ENCODE assay signal across 10 cellular contexts in the genomic region with DNA sequence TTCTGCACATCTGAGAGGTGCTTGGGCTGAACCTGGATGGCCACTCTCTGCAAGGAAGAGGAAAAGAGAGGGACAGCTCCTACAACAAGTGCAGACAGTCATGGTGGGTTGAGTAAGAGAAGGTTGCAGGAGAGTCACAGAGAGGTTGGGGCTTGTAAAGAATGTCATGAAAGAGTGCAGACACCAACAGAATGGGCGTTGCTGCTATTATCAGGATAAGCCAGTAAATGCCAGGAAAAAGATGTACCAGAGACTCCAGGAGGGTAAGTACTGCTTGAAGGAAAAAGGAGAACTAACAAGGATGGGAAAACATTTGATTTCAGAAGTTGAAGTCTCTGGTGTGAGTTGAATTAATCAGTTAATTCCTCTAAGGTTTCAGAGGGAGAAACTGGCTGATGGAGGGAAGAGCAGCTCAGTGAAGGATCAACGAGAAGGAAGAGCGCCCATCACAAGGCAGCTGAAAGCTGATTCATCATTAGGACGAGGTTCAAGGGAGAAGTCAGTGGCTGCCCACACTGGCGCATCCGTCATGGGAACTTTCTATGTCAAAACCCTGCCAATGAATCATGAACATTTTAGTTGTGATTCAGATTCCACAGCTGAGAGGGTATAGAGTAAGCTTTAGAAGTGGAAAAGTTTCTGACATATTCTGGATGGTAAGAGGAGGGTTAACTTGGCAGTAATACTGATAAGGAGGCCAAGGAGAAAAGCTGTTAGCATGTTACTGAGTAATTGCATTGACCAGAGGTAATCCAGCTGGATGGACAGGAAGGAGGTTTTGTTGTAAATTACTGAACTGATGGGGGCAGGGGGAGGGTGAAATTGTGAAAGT.
DNase-seq lines count a peak whose midpoint lies in the region; ATAC-seq and TF ChIP-seq lines count a peak whose summit lies in the region.
"Had no signal": no experiment of that assay in that cellular context is flagged by ENCODE, and none has a peak within 500 bp of the region (broad histone marks: within the 10 kb centered on the region; RNA-seq: fewer than 3 reads in every experiment).

No MANE protein-coding gene starts in this region.

- peak overlapping the region; percentile 1 for H2AFZ ChIP-seq in neural progenitor cell (replicated peaks)

- no peaks in the 10 kb centered on the region for H3K9me3 Mint-ChIP-seq in neural progenitor cell
- H3K9me3 Mint-ChIP-seq: activated T-cell treated with anti-CD3 and anti-CD28 coated beads, Interleukin-2, amount 50 U/mL, for 24 hours had no signal

- no peaks in the 10 kb centered on the region for H3K4me1 ChIP-seq in neural progenitor cell

- H3K4me2 ChIP-seq in neural progenitor cell = no peak overlapping the region

- H3K27me3 ChIP-seq in MG63 = no peaks in the 10 kb centered on the region
- H3K27me3 ChIP-seq in neural progenitor cell = no peaks in the 10 kb centered on the region

- H3K9me3 ChIP-seq in MG63 = no peaks in the 10 kb centered on the region
- no peaks in the 10 kb centered on the region for H3K9me3 ChIP-seq in neural progenitor cell (ENCODE audit: low read depth)

- no peak for ATAC-seq in HG03354 (IDR thresholded peaks at IDR 0.05; ENCODE audit: poor library complexity, severe bottlenecking, unreplicated experiment)

- no peaks in the 10 kb centered on the region for H3K36me3 Mint-ChIP-seq in neural progenitor cell

- H3K27ac ChIP-seq in epithelial cell of prostate (peak overlapping the region; percentile 21), neural progenitor cell (no peak overlapping the region)

- no peaks in the 10 kb centered on the region for H4K20me1 ChIP-seq in neural progenitor cell (ENCODE audit: low read depth)

- H3K36me3 ChIP-seq in MG63 = no peaks in the 10 kb centered on the region
- no peaks in the 10 kb centered on the region for H3K36me3 ChIP-seq in neural progenitor cell

- no peaks in the 10 kb centered on the region for H3K79me2 ChIP-seq in neural progenitor cell (ENCODE audit: low read depth)

- no peak overlapping the region for H3K9ac ChIP-seq in neural progenitor cell

- no peak for TF ChIP-seq CTCF in neural progenitor cell (IDR thresholded peaks at IDR 0.05)

- H3K27ac Mint-ChIP-seq in neural progenitor cell = peak overlapping the region; percentile 70
- H3K27ac Mint-ChIP-seq: activated T-cell treated with anti-CD3 and anti-CD28 coated beads, Interleukin-2, amount 50 U/mL, for 24 hours had no signal

- no peak overlapping the region for H3K4me3 ChIP-seq in MG63
- H3K4me3 ChIP-seq in neural progenitor cell = no peak overlapping the region

- no peaks in the 10 kb centered on the region for H3F3A ChIP-seq in neural progenitor cell (ENCODE audit: low read depth)

- peaks cover 2% of the 10 kb centered on the region for H3K27me3 Mint-ChIP-seq in neural progenitor cell (ENCODE audit: insufficient read depth, low read depth)

- no peak overlapping the region for H3K4me3 Mint-ChIP-seq in neural progenitor cell
- H3K4me3 Mint-ChIP-seq: activated T-cell treated with anti-CD3 and anti-CD28 coated beads, Interleukin-2, amount 50 U/mL, for 24 hours had no signal

- DNase-seq in Ammon's horn (ENCODE audit: low spot score) (peak; percentile 60), MG63 (peak; percentile 85), epithelial cell of prostate (ENCODE audit: low read depth, low spot score) (peak; percentile 74), neural progenitor cell (ENCODE audit: low spot score) (no peak), epidermal melanocyte (ENCODE audit: insufficient read length, low spot score) (no peak), NCI-H510A (lab: John Stamatoyannopoulos, UW) (no peak)
- no peak for DNase-seq in activated effector memory CD4-positive, alpha-beta T cell treated with Interleukin-2 at 50 U/mL for 16 hours
- DNase-seq: activated T-cell treated with anti-CD3 and anti-CD28 coated beads, Interleukin-2, amount 50 U/mL, for 24 hours; NK-92 treated with Interleukin-12 subunit alpha and Interleukin-12 subunit beta, amount 100 ng/mL, for 24 hours had no signal

- no peaks in the 10 kb centered on the region for H3K4me1 Mint-ChIP-seq in neural progenitor cell

Comparison
In these comparisons a context has a peak if more than half of its experiments do, and no peak if none do; other contexts are left out.
1. DNase-seq: peak in Ammon's horn (single experiment), MG63 (single experiment) and epithelial cell of prostate (single experiment); none in neural progenitor cell (single experiment), epidermal melanocyte (single experiment), NCI-H510A (single experiment) and activated effector memory CD4-positive, alpha-beta T cell treated with Interleukin-2 at 50 U/mL for 16 hours (single experiment).